11 cellular contexts compared by ENCODE assay signal in genomic region chr19:46349311-46349993, GRCh38. TPM values are rescaled to one million over a fixed set of nuclear protein-coding genes. Genes with fewer than 3 reads are reported as not detected.
DNase-seq lines count a peak whose midpoint lies in the region; ATAC-seq, FAIRE-seq and TF ChIP-seq lines count a peak whose summit lies in the region.
"Had no signal": no experiment of that assay in that cellular context is flagged by ENCODE, and none has a peak within 500 bp of the region (broad histone marks: within the 10 kb centered on the region; RNA-seq: fewer than 3 reads in every experiment).

No MANE protein-coding gene starts in this region.

- peaks cover 51 to 68% (median 64%) of the 10 kb centered on the region in 10 experiments for H3K4me1 ChIP-seq in BLaER1 treated with 17β-estradiol and CSF1 and Interleukin-3, amounts not matched to agents 10 nM and 100 nM
- peaks cover 20% of the 10 kb centered on the region for H3K4me1 ChIP-seq in foreskin keratinocyte

- no peaks in the 10 kb centered on the region for H3K27me3 Mint-ChIP-seq in activated T-helper 2 cell treated with anti-CD3 and anti-CD28 coated beads, Interferon-gamma antibody, Interleukin-2, Interleukin-4, amounts not matched to agents 10 μg/mL and 5 μg/mL and 100 μg/mL, durations not matched to agents 14 hours and 24 hours and 36 hours (ENCODE audit: low read depth)
- no peaks in the 10 kb centered on the region for H3K27me3 Mint-ChIP-seq in mesothelial cell of epicardium (ENCODE audit: low read depth)

- peaks cover 10 to 40% (median 28%) of the 10 kb centered on the region in 11 experiments for H3K36me3 ChIP-seq in BLaER1 treated with 17β-estradiol and CSF1 and Interleukin-3, amounts not matched to agents 10 nM and 100 nM

- no peaks in the 10 kb centered on the region for H3K9me3 Mint-ChIP-seq in activated T-helper 2 cell treated with anti-CD3 and anti-CD28 coated beads, Interferon-gamma antibody, Interleukin-2, Interleukin-4, amounts not matched to agents 10 μg/mL and 5 μg/mL and 100 μg/mL, durations not matched to agents 14 hours and 24 hours and 36 hours
- H3K9me3 Mint-ChIP-seq in mesothelial cell of epicardium = no peaks in the 10 kb centered on the region

- peak overlapping the region; percentile 89 for H3K4me3 Mint-ChIP-seq in activated T-helper 2 cell treated with anti-CD3 and anti-CD28 coated beads, Interferon-gamma antibody, Interleukin-2, Interleukin-4, amounts not matched to agents 10 μg/mL and 5 μg/mL and 100 μg/mL, durations not matched to agents 14 hours and 24 hours and 36 hours (ENCODE audit: low read depth)
- H3K4me3 Mint-ChIP-seq in mesothelial cell of epicardium = peak overlapping the region; percentile 38

- no peak for TF ChIP-seq CTCF in HFF-Myc (IDR thresholded peaks at IDR 0.05; ENCODE audit: low read depth, low read length, missing control alignments)
- TF ChIP-seq CTCF in mesothelial cell of epicardium (IDR thresholded peaks at IDR 0.05; ENCODE audit: unreplicated experiment) = no peak
- TF ChIP-seq CTCF in foreskin keratinocyte (conservative IDR thresholded peaks at IDR 0.05) = no peak
- no peak for TF ChIP-seq CTCF in D721Med (IDR thresholded peaks at IDR 0.05; ENCODE audit: insufficient read depth, missing control alignments)

- peak overlapping the region; percentile 95 for H3K27ac Mint-ChIP-seq in activated T-helper 2 cell treated with anti-CD3 and anti-CD28 coated beads, Interferon-gamma antibody, Interleukin-2, Interleukin-4, amounts not matched to agents 10 μg/mL and 5 μg/mL and 100 μg/mL, durations not matched to agents 14 hours and 24 hours and 36 hours
- peak overlapping the region; percentile 52 for H3K27ac Mint-ChIP-seq in mesothelial cell of epicardium

- H4K20me1 ChIP-seq in BLaER1 treated with 17β-estradiol and CSF1 and Interleukin-3, amounts not matched to agents 10 nM and 100 nM = peaks cover 0 to 51% (median 32%) of the 10 kb centered on the region in 11 experiments; a peak in 14 of 22 replicates

- no peaks in the 10 kb centered on the region for H3K27me3 ChIP-seq in BLaER1 treated with 17β-estradiol and CSF1 and Interleukin-3, amounts not matched to agents 10 nM and 100 nM
- no peaks in the 10 kb centered on the region for H3K27me3 ChIP-seq in foreskin keratinocyte
- H3K27me3 ChIP-seq: SJSA1 had no signal

- H3K4me2 ChIP-seq in BLaER1 treated with 17β-estradiol and CSF1 and Interleukin-3, amounts not matched to agents 10 nM and 100 nM = peak overlapping the region; percentile 86 to 98 (median 96)

- intact Hi-C loops in activated T-helper 2 cell treated with anti-CD3 and anti-CD28 coated beads, Interferon-gamma antibody, Interleukin-2, Interleukin-4, amounts not matched to agents 10 μg/mL and 5 μg/mL and 100 μg/mL, durations not matched to agents 14 hours and 24 hours and 36 hours (cut with micrococcal nuclease) = no loop called here

- ATAC-seq in foreskin keratinocyte (no peak), GM18870 (IDR thresholded peaks at IDR 0.05; ENCODE audit: unreplicated experiment) (no peak)

- no peaks in the 10 kb centered on the region for H3K9me3 ChIP-seq in BLaER1 treated with 17β-estradiol and CSF1 and Interleukin-3, amounts not matched to agents 10 nM and 100 nM (replicated peaks in 1 of 11)
- H3K9me3 ChIP-seq: SJSA1 had no signal

- H3K4me3 ChIP-seq in BLaER1 treated with 17β-estradiol and CSF1 and Interleukin-3, amounts not matched to agents 10 nM and 100 nM = peak overlapping the region in 8 of 10 experiments; percentile 46 to 98 (median 52); a peak in 12 of 20 replicates
- peak overlapping the region; percentile 18 for H3K4me3 ChIP-seq in HFF-Myc (replicated peaks; ENCODE audit: low read depth, low read length)
- H3K4me3 ChIP-seq: SJSA1 had no signal

- DNase-seq in HFF-Myc (ENCODE audit: extremely low read depth, low read depth) (no peak), mesothelial cell of epicardium (ENCODE audit: low spot score in 2 of 2, unreplicated experiment in 2 of 2) (no peak), NCI-H82 (lab: John Stamatoyannopoulos, UW) (no peak), foreskin keratinocyte (no peak), D721Med (ENCODE audit: insufficient read length, low spot score) (no peak)
- DNase-seq in activated T-helper 2 cell treated with anti-CD3 and anti-CD28 coated beads, Interferon-gamma antibody, Interleukin-2, Interleukin-4, amounts not matched to agents 10 μg/mL and 5 μg/mL and 100 μg/mL, durations not matched to agents 14 hours and 24 hours and 36 hours (ENCODE audit: low spot score) = no peak
- DNase-seq: DMS53 had no signal

- peak overlapping the region in 10 of 11 experiments; percentile 71 to 91 (median 84); a peak in 17 of 22 replicates for H3K27ac ChIP-seq in BLaER1 treated with 17β-estradiol and CSF1 and Interleukin-3, amounts not matched to agents 10 nM and 100 nM
- no peak overlapping the region for H3K27ac ChIP-seq in foreskin keratinocyte
- H3K27ac ChIP-seq: SJSA1 had no signal

- H3K9ac ChIP-seq in BLaER1 treated with 17β-estradiol and CSF1 and Interleukin-3, amounts not matched to agents 10 nM and 100 nM = peak overlapping the region in 8 of 11 experiments; percentile 6 to 84 (median 75); a peak in 14 of 22 replicates

- peaks cover 47% of the 10 kb centered on the region for H3K4me1 Mint-ChIP-seq in activated T-helper 2 cell treated with anti-CD3 and anti-CD28 coated beads, Interferon-gamma antibody, Interleukin-2, Interleukin-4, amounts not matched to agents 10 μg/mL and 5 μg/mL and 100 μg/mL, durations not matched to agents 14 hours and 24 hours and 36 hours (ENCODE audit: low read depth)
- peaks cover 41% of the 10 kb centered on the region for H3K4me1 Mint-ChIP-seq in mesothelial cell of epicardium

- FAIRE-seq in D721Med (lab: Jason Lieb, UNC) = no peak

- H3K36me3 Mint-ChIP-seq in activated T-helper 2 cell treated with anti-CD3 and anti-CD28 coated beads, Interferon-gamma antibody, Interleukin-2, Interleukin-4, amounts not matched to agents 10 μg/mL and 5 μg/mL and 100 μg/mL, durations not matched to agents 14 hours and 24 hours and 36 hours (ENCODE audit: low read depth) = peaks cover 53% of the 10 kb centered on the region
- peaks cover 15% of the 10 kb centered on the region for H3K36me3 Mint-ChIP-seq in mesothelial cell of epicardium

RNA-seq across cellular contexts. Expression of gene PPP5C, which starts 2.6 kb away (rescaled TPM):
- 136 TPM in 2 replicates for total RNA-seq in activated T-helper 2 cell treated with anti-CD3 and anti-CD28 coated beads, Interferon-gamma antibody, Interleukin-2, Interleukin-4, amounts not matched to agents 10 μg/mL and 5 μg/mL and 100 μg/mL, durations not matched to agents 14 hours and 24 hours and 36 hours
- total RNA-seq in mesothelial cell of epicardium = 80.6 to 86.4 TPM (median 85.2 TPM) in 3 replicates
- total RNA-seq in foreskin keratinocyte = 62.5 and 75.3 TPM in 2 replicates
- 73.8 and 80.6 TPM in 2 replicates for polyA plus RNA-seq in foreskin keratinocyte

RNA-seq across cellular contexts. Expression of gene HIF3A, which starts 52.6 kb away (rescaled TPM):
- not detected in 2 replicates for total RNA-seq in activated T-helper 2 cell treated with anti-CD3 and anti-CD28 coated beads, Interferon-gamma antibody, Interleukin-2, Interleukin-4, amounts not matched to agents 10 μg/mL and 5 μg/mL and 100 μg/mL, durations not matched to agents 14 hours and 24 hours and 36 hours
- total RNA-seq in mesothelial cell of epicardium (164 to 175 TPM (median 165 TPM) in 3 replicates), foreskin keratinocyte (0.17 TPM in 1 of 2 replicates, not detected in the other)
- polyA plus RNA-seq in foreskin keratinocyte = 0.07 TPM in 2 replicates
- total RNA-seq: HT1080, SJSA1 had no signal

Comparison
In these comparisons a context has a peak if more than half of its experiments do, and no peak if none do; other contexts are left out.
1. RNA of gene HIF3A, which starts 52.6 kb away (total RNA-seq): 164 to 175 TPM in mesothelial cell of epicardium; 0.17 TPM in foreskin keratinocyte and not detected in activated T-helper 2 cell treated with anti-CD3 and anti-CD28 coated beads, Interferon-gamma antibody, Interleukin-2, Interleukin-4, amounts not matched to agents 10 μg/mL and 5 μg/mL and 100 μg/mL, durations not matched to agents 14 hours and 24 hours and 36 hours; every median in the first group is over 100 times any median in the second.